ENCODE assay signal across 10 cellular contexts in the genomic region with DNA sequence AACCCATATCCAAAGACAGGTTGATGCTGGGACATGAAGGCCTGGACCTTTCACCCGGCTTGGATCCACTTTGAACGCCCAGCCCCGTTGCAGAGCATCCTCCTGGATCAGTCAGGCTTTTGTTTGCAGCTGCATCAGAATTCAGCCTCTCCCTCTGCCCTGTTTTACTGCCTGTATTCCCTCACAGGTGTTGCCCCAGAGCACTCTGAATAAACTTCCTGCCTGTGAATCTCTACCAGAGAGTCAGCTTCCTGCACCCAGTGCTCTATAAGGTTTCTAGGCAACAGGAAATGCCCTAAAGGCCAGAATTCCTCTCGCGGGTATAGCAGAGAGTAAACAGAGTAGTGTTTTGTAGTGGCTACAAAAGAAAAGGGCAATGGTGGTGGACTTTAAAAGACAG. TPM values are rescaled to one million over a fixed set of nuclear protein-coding genes. Genes with fewer than 3 reads are reported as not detected.
DNase-seq lines count a peak whose midpoint lies in the region; ATAC-seq, FAIRE-seq and TF ChIP-seq lines count a peak whose summit lies in the region.
"Had no signal": no experiment of that assay in that cellular context is flagged by ENCODE, and none has a peak within 500 bp of the region (broad histone marks: within the 10 kb centered on the region; RNA-seq: fewer than 3 reads in every experiment).

No MANE protein-coding gene starts in this region.

- peaks cover 6% of the 10 kb centered on the region for H3K27me3 Mint-ChIP-seq in activated CD4-positive, alpha-beta T cell treated with anti-CD3 and anti-CD28 coated beads for 36 hours

- peak; percentile 50 for ATAC-seq in GM18909 (IDR thresholded peaks at IDR 0.05; ENCODE audit: poor library complexity, unreplicated experiment)
- ATAC-seq in activated CD4-positive, alpha-beta T cell treated with anti-CD3 and anti-CD28 coated beads for 36 hours = no peak

- H3K79me2 ChIP-seq in parathyroid adenoma = no peaks in the 10 kb centered on the region

- peak overlapping the region; percentile 9 for H2AFZ ChIP-seq in parathyroid adenoma

- FAIRE-seq in bronchial epithelial cell (lab: Jason Lieb, UNC) = peak; percentile 83

- CTCF ChIA-PET in activated CD4-positive, alpha-beta T cell treated with anti-CD3 and anti-CD28 coated beads for 36 hours (lab: Charles Lee) = interaction anchor here (0.7 kb wide), 1 partner anchor 1512 kb away, joined by 3 read pairs; no protein-coding TSS in a partner anchor

- no peak overlapping the region for H3K4me3 Mint-ChIP-seq in activated CD4-positive, alpha-beta T cell treated with anti-CD3 and anti-CD28 coated beads for 36 hours

- H3K9ac ChIP-seq in parathyroid adenoma = no peak overlapping the region

- no peak overlapping the region for H3K27ac ChIP-seq in parathyroid adenoma
- H3K27ac ChIP-seq: heart right ventricle, neutrophil had no signal

- no peaks in the 10 kb centered on the region for H3K9me3 ChIP-seq in parathyroid adenoma (ENCODE audit: control insufficient read depth, low read length)
- H3K9me3 ChIP-seq: heart right ventricle, neutrophil had no signal

- no peaks in the 10 kb centered on the region for H3K36me3 Mint-ChIP-seq in activated CD4-positive, alpha-beta T cell treated with anti-CD3 and anti-CD28 coated beads for 36 hours (ENCODE audit: low read depth)

- H3K4me1 Mint-ChIP-seq in activated CD4-positive, alpha-beta T cell treated with anti-CD3 and anti-CD28 coated beads for 36 hours = no peaks in the 10 kb centered on the region

- peak; percentile 29 for DNase-seq in NCI-H1417 treated with DMSO at 0.1 percent for 48 hours (lab: John Stamatoyannopoulos, UW)
- DNase-seq in bronchial epithelial cell (ENCODE audit: low read depth) = peak; percentile 87
- DNase-seq in stimulated activated CD4-positive, alpha-beta T cell treated with anti-CD3 and anti-CD28 coated beads, Interleukin-12 subunit alpha, Interleukin-12 subunit beta, amount 100 ng/mL, for 4 hours = no peak
- no peak for DNase-seq in NCI-H128 (lab: John Stamatoyannopoulos, UW; ENCODE audit: unreplicated experiment)
- DNase-seq in amygdala (lab: John Stamatoyannopoulos, UW) = no peak
- DNase-seq in activated CD4-positive, alpha-beta T cell treated with anti-CD3 and anti-CD28 coated beads for 36 hours = no peak
- DNase-seq: heart right ventricle had no signal

- POLR2A ChIA-PET in activated CD4-positive, alpha-beta T cell treated with anti-CD3 and anti-CD28 coated beads for 36 hours (lab: Charles Lee) = interaction anchor here (0.6 to 0.7 kb wide), 2 partner anchors 354 to 1901 kb away, joined by 4 to 7 read pairs; no protein-coding TSS in a partner anchor

- H3K4me2 ChIP-seq in parathyroid adenoma (ENCODE audit: low read length) = no peak overlapping the region

- H3K27ac Mint-ChIP-seq in activated CD4-positive, alpha-beta T cell treated with anti-CD3 and anti-CD28 coated beads for 36 hours = no peak overlapping the region

- no peaks in the 10 kb centered on the region for H3K4me1 ChIP-seq in parathyroid adenoma

- H3K4me3 ChIP-seq in bronchial epithelial cell (ENCODE audit: low read depth, low read length) (no peak overlapping the region), parathyroid adenoma (ENCODE audit: low read depth, low read length) (no peak overlapping the region)
- H3K4me3 ChIP-seq: heart right ventricle had no signal

- H3K27me3 ChIP-seq in bronchial epithelial cell (ENCODE audit: control insufficient read depth, insufficient read depth, low read length) (no peaks in the 10 kb centered on the region), parathyroid adenoma (ENCODE audit: control insufficient read depth, insufficient read depth, low read length) (no peaks in the 10 kb centered on the region)
- H3K27me3 ChIP-seq: heart right ventricle, neutrophil had no signal

- intact Hi-C loops in activated CD4-positive, alpha-beta T cell treated with anti-CD3 and anti-CD28 coated beads for 36 hours (cut with DNase I, micrococcal nuclease) = no loop called here

- H3K9me3 Mint-ChIP-seq in activated CD4-positive, alpha-beta T cell treated with anti-CD3 and anti-CD28 coated beads for 36 hours (ENCODE audit: low read depth) = no peaks in the 10 kb centered on the region

- TF ChIP-seq CTCF in bronchial epithelial cell (IDR thresholded peaks at IDR 0.05; ENCODE audit: insufficient read depth, low read length, severe bottlenecking) (no peak), parathyroid adenoma (IDR thresholded peaks at IDR 0.05) (no peak)

- H3K36me3 ChIP-seq in bronchial epithelial cell (ENCODE audit: control insufficient read depth, insufficient read depth, low read length) = peaks cover 2% of the 10 kb centered on the region
- no peaks in the 10 kb centered on the region for H3K36me3 ChIP-seq in parathyroid adenoma (ENCODE audit: control insufficient read depth, insufficient read depth, low read length)
- H3K36me3 ChIP-seq: heart right ventricle, neutrophil had no signal

RNA-seq across cellular contexts. Expression of a gene that starts 25.5 kb away (rescaled TPM):
- 0.64 and 1.3 TPM in 2 replicates for total RNA-seq in bronchial epithelial cell
- not detected for total RNA-seq in activated CD4-positive, alpha-beta T cell treated with anti-CD3 and anti-CD28 coated beads for 36 hours

Comparison
In these comparisons a context has a peak if more than half of its experiments do, and no peak if none do; other contexts are left out.
1. DNase-seq: peak in NCI-H1417 treated with DMSO at 0.1 percent for 48 hours (single experiment) and bronchial epithelial cell (single experiment); none in stimulated activated CD4-positive, alpha-beta T cell treated with anti-CD3 and anti-CD28 coated beads, Interleukin-12 subunit alpha, Interleukin-12 subunit beta, amount 100 ng/mL, for 4 hours (single experiment), NCI-H128 (single experiment), amygdala (0 of 56) and activated CD4-positive, alpha-beta T cell treated with anti-CD3 and anti-CD28 coated beads for 36 hours (single experiment).